ENCODE assay signal across 13 cellular contexts in the genomic region with DNA sequence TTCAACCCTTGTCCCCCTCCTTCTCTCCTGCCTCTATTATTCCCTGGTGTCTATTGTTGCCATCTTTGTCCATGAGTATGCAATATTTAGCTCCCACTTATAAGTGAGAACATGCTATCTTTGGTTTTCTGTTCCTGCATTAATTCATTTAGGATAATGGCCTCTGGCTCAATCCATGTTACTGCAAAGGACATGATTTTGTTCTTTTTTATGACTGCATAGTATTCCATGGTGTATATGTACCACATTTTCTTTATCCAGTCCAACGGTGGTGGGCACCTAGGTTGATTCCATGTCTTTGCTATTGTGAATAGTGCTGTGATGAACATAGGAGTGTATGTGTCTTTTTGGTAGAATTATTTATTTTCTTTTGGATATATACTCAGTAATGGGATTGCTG. TPM values are rescaled to one million over a fixed set of nuclear protein-coding genes. Genes with fewer than 3 reads are reported as not detected.
"Had no signal": no experiment of that assay in that cellular context is flagged by ENCODE, and none has a peak within 500 bp of the region (broad histone marks: within the 10 kb centered on the region; RNA-seq: fewer than 3 reads in every experiment).

No MANE protein-coding gene starts in this region.

RNA-seq across cellular contexts. Expression of a gene that starts 33.4 kb away (rescaled TPM):
- total RNA-seq: activated B cell treated with CpG ODN at 0.5 μM for 24 hours; activated CD4-positive, alpha-beta memory T cell treated with anti-CD3 and anti-CD28 coated beads for 36 hours; activated CD4-positive, alpha-beta memory T cell treated with anti-CD3 and anti-CD28 coated beads, Interleukin-2, amount 10 ng/mL, durations not matched to agents 7 days and 5 days; activated CD4-positive, alpha-beta T cell treated with anti-CD3 and anti-CD28 coated beads for 36 hours; activated CD4-positive, alpha-beta T cell treated with anti-CD3 and anti-CD28 coated beads, Interleukin-2, amount 10 ng/mL, durations not matched to agents 24 days and 14 days; activated CD4-positive, alpha-beta T cell treated with anti-CD3 and anti-CD28 coated beads, Interleukin-2, amount 10 ng/mL, durations not matched to agents 7 days and 5 days; activated CD8-positive, alpha-beta memory T cell treated with anti-CD3 and anti-CD28 coated beads for 36 hours; activated CD8-positive, alpha-beta memory T cell treated with anti-CD3 and anti-CD28 coated beads, Interleukin-2, amount 10 ng/mL, durations not matched to agents 7 days and 5 days; activated CD8-positive, alpha-beta T cell treated with anti-CD3 and anti-CD28 coated beads for 36 hours; activated CD8-positive, alpha-beta T cell treated with anti-CD3 and anti-CD28 coated beads, Interleukin-2, amount 10 ng/mL, durations not matched to agents 7 days and 5 days; T-helper 17 cell; T-helper 2 cell treated with Interferon-gamma antibody and Interleukin-4, amounts not matched to agents 100 ng/mL and 5 ng/mL, for 36 hours; WTC11 had no signal
